8 cellular contexts compared by ENCODE assay signal in the genomic region with DNA sequence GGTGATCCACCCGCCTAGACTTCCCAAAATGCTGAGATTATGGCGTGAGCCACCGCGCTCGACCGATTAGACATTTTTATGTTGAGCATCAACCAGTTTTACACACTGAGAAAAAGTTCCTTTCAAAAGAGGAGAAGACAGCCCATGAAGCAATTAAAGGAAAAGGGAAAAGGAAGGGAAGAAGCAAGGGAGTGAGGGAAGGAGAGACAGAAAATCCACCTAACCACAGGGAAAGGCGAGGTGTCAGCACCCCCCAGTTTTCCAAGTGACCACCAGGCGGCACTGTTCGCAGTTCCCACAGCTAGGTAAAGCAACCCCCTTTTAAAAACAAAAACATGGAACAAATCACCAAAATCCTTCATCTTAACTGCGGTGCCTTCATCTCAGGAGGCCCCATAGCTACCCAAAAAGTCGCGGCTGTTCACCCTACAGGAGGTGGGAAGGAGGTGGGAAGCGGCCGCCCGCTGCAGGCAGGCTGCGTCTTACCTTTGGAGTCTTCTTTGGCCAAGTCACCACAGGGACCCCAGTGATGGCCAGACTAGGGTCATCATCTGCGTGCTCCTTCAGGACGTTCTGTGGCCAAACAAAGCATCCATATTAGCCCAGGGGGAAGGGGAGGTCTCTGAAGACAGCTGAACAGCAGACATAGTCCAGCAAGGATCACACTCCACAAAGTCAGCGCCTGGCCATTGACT.
A peak's percentile ranks its signal among the peaks of the same experiment; 100 is the strongest.
DNase-seq lines count a peak whose midpoint lies in the region; ATAC-seq and TF ChIP-seq lines count a peak whose summit lies in the region.

No MANE protein-coding gene starts in this region.

- H3K4me3 Mint-ChIP-seq in CD4-positive, alpha-beta T cell = no peak overlapping the region
- H3K4me3 Mint-ChIP-seq in stimulated activated memory B cell treated with anti-CD40 and anti-IgM and Interleukin-4, amounts not matched to agents 10 μg/mL and 1 μg/mL and 100 μg/mL, for 72 hours = no peak overlapping the region

- H3K9ac ChIP-seq in HUES48 (ENCODE audit: low read depth, low read length) (no peak overlapping the region), mesenchymal stem cell (ENCODE audit: low read length) (no peak overlapping the region)

- no peaks in the 10 kb centered on the region for H3K27me3 Mint-ChIP-seq in CD4-positive, alpha-beta T cell
- H3K27me3 Mint-ChIP-seq in stimulated activated memory B cell treated with anti-CD40 and anti-IgM and Interleukin-4, amounts not matched to agents 10 μg/mL and 1 μg/mL and 100 μg/mL, for 72 hours = no peaks in the 10 kb centered on the region

- ATAC-seq in CD4-positive, alpha-beta T cell (ENCODE audit: poor library complexity) = peak; percentile 63
- peak; percentile 48 for ATAC-seq in stimulated activated memory B cell treated with anti-CD40 and anti-IgM and Interleukin-4, amounts not matched to agents 10 μg/mL and 1 μg/mL and 100 μg/mL, for 72 hours
- ATAC-seq in HG02870 (IDR thresholded peaks at IDR 0.05; ENCODE audit: unreplicated experiment) = no peak

- no peak overlapping the region for H3K27ac ChIP-seq in CD4-positive, alpha-beta T cell (ENCODE audit: low read depth, low read length)
- peak overlapping the region; percentile 36 for H3K27ac ChIP-seq in HUES48 (ENCODE audit: low read depth, low read length)
- no peak overlapping the region for H3K27ac ChIP-seq in mesenchymal stem cell (ENCODE audit: low read length, poor library complexity, severe bottlenecking)

- peak; percentile 41 to 69 (median 54) for DNase-seq in CD4-positive, alpha-beta T cell
- DNase-seq in activated CD4-positive, alpha-beta T cell treated with anti-CD3 and anti-CD28 coated beads for 24 hours (ENCODE audit: low read depth in 2 of 2) = peak; percentile 43 to 58
- DNase-seq in cerebellar cortex (ENCODE audit: low spot score) (peak; percentile 53), mesenchymal stem cell (peak; percentile 31), HPDE6-E6E7 (ENCODE audit: extremely low spot score) (no peak)

- H2BK12ac ChIP-seq in mesenchymal stem cell (ENCODE audit: low read length in 2 of 2) = no peak overlapping the region

- peak overlapping the region; percentile 49 for H4K8ac ChIP-seq in mesenchymal stem cell (ENCODE audit: low read length)

- H3K9me3 Mint-ChIP-seq in CD4-positive, alpha-beta T cell = no peaks in the 10 kb centered on the region
- no peaks in the 10 kb centered on the region for H3K9me3 Mint-ChIP-seq in stimulated activated memory B cell treated with anti-CD40 and anti-IgM and Interleukin-4, amounts not matched to agents 10 μg/mL and 1 μg/mL and 100 μg/mL, for 72 hours

- H3K14ac ChIP-seq in mesenchymal stem cell (ENCODE audit: low read length in 2 of 2) = no peak overlapping the region

- no peaks in the 10 kb centered on the region for H3K9me3 ChIP-seq in CD4-positive, alpha-beta T cell (ENCODE audit: control insufficient read depth, low read length)
- H3K9me3 ChIP-seq in HUES48 (ENCODE audit: control insufficient read depth, insufficient read depth, low read length) = no peaks in the 10 kb centered on the region
- H3K9me3 ChIP-seq in mesenchymal stem cell (ENCODE audit: control insufficient read depth, low read length) = no peaks in the 10 kb centered on the region

- peak overlapping the region in 1 of 2 experiments; percentile 21 for H3K18ac ChIP-seq in mesenchymal stem cell (ENCODE audit: low read depth in 1 of 2, low read length in 2 of 2)

- H2BK15ac ChIP-seq in mesenchymal stem cell (ENCODE audit: low read depth, poor library complexity, severe bottlenecking) = no peak overlapping the region

- H3K4me3 ChIP-seq in HUES48 (ENCODE audit: low read depth, low read length) (no peak overlapping the region), mesenchymal stem cell (ENCODE audit: insufficient read depth in 1 of 2, low read depth in 1 of 2, low read length in 2 of 2) (no peak overlapping the region)

- WGBS in mesenchymal stem cell = 89% methylated on average over 16 of the region's 19 CpGs

- H4K91ac ChIP-seq in mesenchymal stem cell (ENCODE audit: low read length) = peak overlapping the region; percentile 39

- H2BK120ac ChIP-seq in mesenchymal stem cell (ENCODE audit: low read depth, low read length) = no peak overlapping the region

- CTCF ChIA-PET in CD4-positive, alpha-beta T cell (lab: Charles Lee) = interaction anchor here (0.8 to 2.3 kb wide), 11 partner anchors 8 to 192 kb away, joined by 3 to 8 read pairs (median 3); a partner anchor contains a TSS

- H3K36me3 ChIP-seq in HUES48 (ENCODE audit: control insufficient read depth, insufficient read depth, low read length) (peaks cover 60% of the 10 kb centered on the region), mesenchymal stem cell (ENCODE audit: control insufficient read depth in 1 of 2, insufficient read depth in 2 of 2, low read depth in 1 of 2, low read length in 2 of 2) (peaks cover 10% of the 10 kb centered on the region in 2 experiments)

- POLR2A ChIA-PET in CD4-positive, alpha-beta T cell (lab: Charles Lee) = interaction anchor here (0.7 to 0.9 kb wide), 3 partner anchors 36 to 188 kb away, joined by 3 to 5 read pairs (median 3); a partner anchor contains a TSS

- H3K4me1 ChIP-seq in HUES48 (ENCODE audit: control insufficient read depth, insufficient read depth, low read length) (0 out of 2 replicates have a peak, but pooled peaks cover 3% of the 10 kb centered on the region), mesenchymal stem cell (ENCODE audit: control insufficient read depth, insufficient read depth, low read depth, low read length) (peaks cover 4% of the 10 kb centered on the region)

- H3K27me3 ChIP-seq in CD4-positive, alpha-beta T cell (ENCODE audit: control insufficient read depth, insufficient read depth, low read length) = no peaks in the 10 kb centered on the region
- H3K27me3 ChIP-seq in HUES48 (ENCODE audit: control insufficient read depth, insufficient read depth, low read length) = no peaks in the 10 kb centered on the region
- H3K27me3 ChIP-seq in mesenchymal stem cell (ENCODE audit: control insufficient read depth in 1 of 2, insufficient read depth in 1 of 2, low read length in 2 of 2) = no peaks in the 10 kb centered on the region

- H2AK5ac ChIP-seq in mesenchymal stem cell (ENCODE audit: low read length, severe bottlenecking) = no peak overlapping the region

- TF ChIP-seq CTCF in CD4-positive, alpha-beta T cell (IDR thresholded peaks at IDR 0.05) = peak; percentile 79

- intact Hi-C loops in CD4-positive, alpha-beta T cell (cut with DNase I, micrococcal nuclease) = loop anchor here in 1 of 2 experiments (2.0 kb wide), 1 partner anchor 131 kb away; no protein-coding TSS in a partner anchor

- H3K36me3 Mint-ChIP-seq in CD4-positive, alpha-beta T cell (ENCODE audit: low read depth) = peaks cover 21% of the 10 kb centered on the region
- H3K36me3 Mint-ChIP-seq in stimulated activated memory B cell treated with anti-CD40 and anti-IgM and Interleukin-4, amounts not matched to agents 10 μg/mL and 1 μg/mL and 100 μg/mL, for 72 hours = peaks cover 50% of the 10 kb centered on the region

- H3K23ac ChIP-seq in mesenchymal stem cell (ENCODE audit: low read length in 2 of 2) = no peak overlapping the region

- no peak overlapping the region for H2AFZ ChIP-seq in mesenchymal stem cell (ENCODE audit: low read depth, low read length)

- H3K27ac Mint-ChIP-seq in CD4-positive, alpha-beta T cell = no peak overlapping the region
- H3K27ac Mint-ChIP-seq in stimulated activated memory B cell treated with anti-CD40 and anti-IgM and Interleukin-4, amounts not matched to agents 10 μg/mL and 1 μg/mL and 100 μg/mL, for 72 hours = no peak overlapping the region

- H2BK5ac ChIP-seq in mesenchymal stem cell (ENCODE audit: low read depth, low read length, poor library complexity, severe bottlenecking) = no peak overlapping the region

- H3K4me1 Mint-ChIP-seq in CD4-positive, alpha-beta T cell (ENCODE audit: low read depth) = peaks cover 18% of the 10 kb centered on the region
- H3K4me1 Mint-ChIP-seq in stimulated activated memory B cell treated with anti-CD40 and anti-IgM and Interleukin-4, amounts not matched to agents 10 μg/mL and 1 μg/mL and 100 μg/mL, for 72 hours = peaks cover 37% of the 10 kb centered on the region

- H3K4ac ChIP-seq in mesenchymal stem cell (ENCODE audit: low read depth in 1 of 2, low read length in 2 of 2) = no peak overlapping the region

- peaks cover 3% of the 10 kb centered on the region for H3K79me1 ChIP-seq in mesenchymal stem cell (replicated peaks; ENCODE audit: low read length, poor library complexity, severe bottlenecking)

- no peak overlapping the region for H3K4me2 ChIP-seq in mesenchymal stem cell (ENCODE audit: low read length, poor library complexity, severe bottlenecking)
